8 cellular contexts compared by ENCODE assay signal in genomic region chr4:113958766-113959540, GRCh38. TPM values are rescaled to one million over a fixed set of nuclear protein-coding genes. Genes with fewer than 3 reads are reported as not detected.
A peak's percentile ranks its signal among the peaks of the same experiment; 100 is the strongest.
DNase-seq lines count a peak whose midpoint lies in the region; ATAC-seq and TF ChIP-seq lines count a peak whose summit lies in the region.

No MANE protein-coding gene starts in this region.

- no peak for ATAC-seq in Right ventricle myocardium inferior
- peak; percentile 91 for ATAC-seq in RWPE2 (ENCODE audit: low read depth)
- ATAC-seq in aorta (ENCODE audit: low FRiP score): peak; percentile 85
- no peak for ATAC-seq in GM18505 (IDR thresholded peaks at IDR 0.05; ENCODE audit: unreplicated experiment)

- H3K27me3 ChIP-seq in left ventricle myocardium inferior (ENCODE audit: low read depth) (peaks cover 33% of the 10 kb centered on the region), RWPE2 (ENCODE audit: insufficient read depth, poor library complexity, severe bottlenecking) (no peaks in the 10 kb centered on the region), aorta (ENCODE audit: control insufficient read depth in 1 of 2, insufficient read depth in 2 of 2, low read length in 1 of 2) (no peaks in the 10 kb centered on the region)

- H3K27ac ChIP-seq in left ventricle myocardium inferior (replicated peaks) (peak overlapping the region; percentile 27), RWPE2 (ENCODE audit: poor library complexity, severe bottlenecking) (peak overlapping the region; percentile 95), aorta (ENCODE audit: low read depth in 1 of 2, low read length in 2 of 2) (peak overlapping the region; percentile 51 to 57)

- H3K36me3 ChIP-seq in left ventricle myocardium inferior (no peaks in the 10 kb centered on the region), RWPE2 (ENCODE audit: low read depth) (peaks cover 15% of the 10 kb centered on the region), aorta (ENCODE audit: control insufficient read depth in 1 of 2, insufficient read depth in 2 of 2, low read length in 1 of 2) (no peaks in the 10 kb centered on the region)

- DNase-seq in left ventricle myocardium inferior: no peak
- no peak for DNase-seq in Right ventricle myocardium inferior (ENCODE audit: missing footprints)
- DNase-seq in RWPE2 (ENCODE audit: low spot score): no peak
- DNase-seq in head of caudate nucleus: peak in 36 of 42 donors; percentile 2 to 81 (median 45)
- no peak for DNase-seq in aorta
- no peak for DNase-seq in stimulated activated naive CD4-positive, alpha-beta T cell treated with Interleukin-2 at 50 U/mL for 16 hours (lab: John Stamatoyannopoulos, UW)
- no peak for DNase-seq in NCI-H1048 (lab: John Stamatoyannopoulos, UW)

- peaks cover 5% of the 10 kb centered on the region for H3K9me3 ChIP-seq in left ventricle myocardium inferior (replicated peaks)
- no peaks in the 10 kb centered on the region for H3K9me3 ChIP-seq in RWPE2 (ENCODE audit: severe bottlenecking)
- no peaks in the 10 kb centered on the region for H3K9me3 ChIP-seq in aorta (ENCODE audit: control insufficient read depth, low read length)

- 9% methylated on average over 8 of the region's 8 CpGs for WGBS in aorta, 2 donors

- intact Hi-C loops in left ventricle myocardium inferior (cut with micrococcal nuclease): no loop called here
- intact Hi-C loops in Right ventricle myocardium inferior (cut with DNase I): loop anchor here (10.0 kb wide), 1 partner anchor 426 kb away; no protein-coding TSS in a partner anchor
- intact Hi-C loops in head of caudate nucleus (cut with DNase I): no loop called here
- intact Hi-C loops in aorta (cut with DNase I): loop anchor here (10.0 kb wide), 6 partner anchors 116 to 564 kb away; partner anchors contain the start of gene CAMK2D (in 1 of the 2)

- H3K4me3 ChIP-seq in left ventricle myocardium inferior (no peak overlapping the region), RWPE2 (ENCODE audit: severe bottlenecking) (peak overlapping the region; percentile 8), aorta (ENCODE audit: low read length in 2 of 2) (peak overlapping the region; percentile 36 to 79)

- no peak for TF ChIP-seq POLR2A in GM18505 (IDR thresholded peaks at IDR 0.05; ENCODE audit: borderline replicate concordance, extremely low read depth, insufficient read depth, insufficient read length)

- peaks cover 4% of the 10 kb centered on the region for H3K4me1 ChIP-seq in left ventricle myocardium inferior
- H3K4me1 ChIP-seq in RWPE2 (ENCODE audit: insufficient read depth, poor library complexity, severe bottlenecking): peaks cover 68% of the 10 kb centered on the region
- peaks cover 2 to 3% of the 10 kb centered on the region in 2 donors for H3K4me1 ChIP-seq in aorta (ENCODE audit: control insufficient read depth in 1 of 2, insufficient read depth in 2 of 2, low read length in 2 of 2)

- TF ChIP-seq CTCF in left ventricle myocardium inferior (IDR thresholded peaks at IDR 0.05; ENCODE audit: borderline replicate concordance): no peak
- no peak for TF ChIP-seq CTCF in RWPE2 (IDR thresholded peaks at IDR 0.05; ENCODE audit: poor library complexity, severe bottlenecking)

RNA-seq across cellular contexts. Expression of gene ARSJ, which starts 20.5 kb away (rescaled TPM):
- total RNA-seq in left ventricle myocardium inferior (1.2 TPM), Right ventricle myocardium inferior (0.54 TPM), aorta (10 to 100 TPM; 13.5 to 42.4 TPM)
- polyA plus RNA-seq in aorta: 1 to 10 TPM; 4.5 to 4.9 TPM

Comparison
In these comparisons a context has a peak if more than half of its experiments do, and no peak if none do; other contexts are left out.
1. intact Hi-C loops: an anchor here in Right ventricle myocardium inferior (10.0 kb wide) and aorta (10.0 kb wide); none called in left ventricle myocardium inferior and head of caudate nucleus.
2. DNase-seq: peak in head of caudate nucleus (36 of 42); none in left ventricle myocardium inferior (single experiment), Right ventricle myocardium inferior (single experiment), RWPE2 (single experiment), aorta (0 of 2), stimulated activated naive CD4-positive, alpha-beta T cell treated with Interleukin-2 at 50 U/mL for 16 hours (single experiment) and NCI-H1048 (single experiment).
3. H3K27ac ChIP-seq: peak in every context shown above with its lines; median percentile 95 in RWPE2; 54 in aorta; 27 in left ventricle myocardium inferior.
4. ATAC-seq: peak in RWPE2 (single experiment) and aorta (single experiment); none in Right ventricle myocardium inferior (single experiment) and GM18505 (single experiment).